Comparison of ENCODE assay signal across 8 cellular contexts in genomic region chr4:17447675-17448298, GRCh38.
DNase-seq lines count a peak whose midpoint lies in the region; ATAC-seq, FAIRE-seq and TF ChIP-seq lines count a peak whose summit lies in the region.

No MANE protein-coding gene starts in this region.

- H3K27me3 ChIP-seq in bronchial epithelial cell (ENCODE audit: control insufficient read depth, insufficient read depth, low read length) = no peaks in the 10 kb centered on the region
- no peaks in the 10 kb centered on the region for H3K27me3 ChIP-seq in kidney epithelial cell (ENCODE audit: control insufficient read depth, insufficient read depth, low read length)

- TF ChIP-seq CTCF in AG04449 (IDR thresholded peaks at IDR 0.05; ENCODE audit: insufficient read depth, low read length, missing control alignments) (peak; percentile 66), GM13976 (IDR thresholded peaks at IDR 0.05; ENCODE audit: borderline replicate concordance, control extremely low read depth, extremely low read depth, insufficient read depth, missing control alignments) (peak; percentile 59), bronchial epithelial cell (IDR thresholded peaks at IDR 0.05; ENCODE audit: insufficient read depth, low read length, severe bottlenecking) (peak; percentile 67), kidney epithelial cell (IDR thresholded peaks at IDR 0.05; ENCODE audit: insufficient read depth, low read length, poor library complexity, severe bottlenecking) (peak; percentile 77)

- ATAC-seq in HG02678 (IDR thresholded peaks at IDR 0.05; ENCODE audit: unreplicated experiment) = peak; percentile 96

- H3K4me3 ChIP-seq in AG04449 (ENCODE audit: low read depth, low read length) (no peak overlapping the region), bronchial epithelial cell (ENCODE audit: low read depth, low read length) (no peak overlapping the region), kidney epithelial cell (ENCODE audit: low read depth, low read length) (no peak overlapping the region)

- in situ Hi-C loops in GM13976 (cut with MboI; ENCODE audit: low sequenced_read_pairs, unreplicated experiment) = loop anchor here (10.0 kb wide), 1 partner anchor 93 kb away; no protein-coding TSS in a partner anchor

- H3K36me3 ChIP-seq in bronchial epithelial cell (ENCODE audit: control insufficient read depth, insufficient read depth, low read length) (no peaks in the 10 kb centered on the region), kidney epithelial cell (ENCODE audit: control insufficient read depth, insufficient read depth, low read length) (no peaks in the 10 kb centered on the region)

- no peak for DNase-seq in AG04449 (ENCODE audit: low read depth, low spot score)
- peak; percentile 55 for DNase-seq in GM13976 (ENCODE audit: low spot score)
- peak; percentile 82 for DNase-seq in NAMALWA (ENCODE audit: low spot score)
- peak in 3 of 5 experiments; percentile 10 to 69 (median 32) for DNase-seq in T-helper 2 cell
- peak; percentile 68 for DNase-seq in bronchial epithelial cell (ENCODE audit: low read depth)
- DNase-seq in kidney epithelial cell (ENCODE audit: low read depth) = peak; percentile 23
- DNase-seq in stimulated activated CD4-positive, alpha-beta T cell treated with anti-CD3 and anti-CD28 coated beads, TNF-alpha, amount 100 ng/mL, for 1 hour (ENCODE audit: low read depth in 3 of 3, low spot score in 1 of 3) = peak in 2 of 3 donors; percentile 6 to 14

- no peak for FAIRE-seq in bronchial epithelial cell (lab: Jason Lieb, UNC)

- POLR2A ChIA-PET in AG04449 (lab: Yijun Ruan, JAX) = interaction anchor here (0.6 kb wide), 1 partner anchor 100 kb away, joined by 3 read pairs; no protein-coding TSS in a partner anchor

- CTCF ChIA-PET in AG04449 (lab: Yijun Ruan, JAX) = interaction anchor here (0.6 to 10.1 kb wide), 54 partner anchors 8 to 1190 kb away, joined by 3 to 123 read pairs (median 4); no protein-coding TSS in a partner anchor
